Comparison of ENCODE assay signal across 8 cellular contexts in genomic region chr11:61871158-61871597, GRCh38. TPM values are rescaled to one million over a fixed set of nuclear protein-coding genes. Genes with fewer than 3 reads are reported as not detected.
A peak's percentile ranks its signal among the peaks of the same experiment; 100 is the strongest.
DNase-seq lines count a peak whose midpoint lies in the region; ATAC-seq and TF ChIP-seq lines count a peak whose summit lies in the region.

No MANE protein-coding gene starts in this region.

- H3K36me3 ChIP-seq in RWPE2 (ENCODE audit: low read depth) (peaks cover 8% of the 10 kb centered on the region; the same call in 1 of the 2 replicates), gastroesophageal sphincter (peaks cover 0 to 40% of the 10 kb centered on the region in 2 donors), suprapubic skin (no peaks in the 10 kb centered on the region)

- H3K4me3 ChIP-seq in LNCaP clone FGC (ENCODE audit: low read depth, low read length) = no peak overlapping the region
- no peak overlapping the region for H3K4me3 ChIP-seq in RWPE2 (ENCODE audit: severe bottlenecking)
- no peak overlapping the region for H3K4me3 ChIP-seq in gastroesophageal sphincter
- H3K4me3 ChIP-seq in suprapubic skin = peak overlapping the region; percentile 18

- TF ChIP-seq POLR2A in gastroesophageal sphincter (IDR thresholded peaks at IDR 0.05) (no peak), suprapubic skin (IDR thresholded peaks at IDR 0.05) (no peak)

- H3K4me1 ChIP-seq in RWPE2 (ENCODE audit: insufficient read depth, poor library complexity, severe bottlenecking) (no peaks in the 10 kb centered on the region), gastroesophageal sphincter (peaks cover 0 to 19% (median 3%) of the 10 kb centered on the region in 3 donors), suprapubic skin (peaks cover 26% of the 10 kb centered on the region)

- H3K27me3 ChIP-seq in RWPE2 (ENCODE audit: insufficient read depth, poor library complexity, severe bottlenecking) (no peaks in the 10 kb centered on the region), gastroesophageal sphincter (no peaks in the 10 kb centered on the region), suprapubic skin (peaks cover 5% of the 10 kb centered on the region)

- H3K9me3 ChIP-seq in RWPE2 (ENCODE audit: severe bottlenecking) (no peaks in the 10 kb centered on the region), gastroesophageal sphincter (no peaks in the 10 kb centered on the region), suprapubic skin (no peaks in the 10 kb centered on the region)

- DNase-seq in COLO668 (lab: John Stamatoyannopoulos, UW; ENCODE audit: unreplicated experiment) (peak; percentile 61), LNCaP clone FGC (ENCODE audit: low read depth) (no peak), RWPE2 (ENCODE audit: low spot score) (no peak), occipital lobe (lab: John Stamatoyannopoulos, UW) (peak; percentile 51), suprapubic skin (ENCODE audit: low spot score in 2 of 2) (peak in 1 of 2 donors; percentile 87)
- peak; percentile 82 for DNase-seq in activated effector memory CD4-positive, alpha-beta T cell treated with anti-CD3 and anti-CD28 coated beads, Interleukin-2, amount 50 U/mL, for 16 hours

- ATAC-seq in GM21447 (IDR thresholded peaks at IDR 0.05; ENCODE audit: unreplicated experiment) (peak; percentile 79), RWPE2 (ENCODE audit: low read depth) (peak; percentile 80), gastroesophageal sphincter (peak; percentile 91)

- no peak overlapping the region for H3K27ac ChIP-seq in RWPE2 (ENCODE audit: poor library complexity, severe bottlenecking)
- peak overlapping the region in 2 of 4 donors; percentile 30 to 48 for H3K27ac ChIP-seq in gastroesophageal sphincter
- H3K27ac ChIP-seq in suprapubic skin = peak overlapping the region; percentile 65

- WGBS in gastroesophageal sphincter (ENCODE audit: low coverage in 1 of 2), 2 donors = 0% methylated on average over 1 to 2 of the region's 24 CpGs
- WGBS in suprapubic skin = 2% methylated on average over 8 of the region's 24 CpGs

- peak; percentile 81 for TF ChIP-seq CTCF in LNCaP clone FGC (IDR thresholded peaks at IDR 0.05; ENCODE audit: control insufficient read depth, extremely low read depth, insufficient read depth)
- peak; percentile 94 for TF ChIP-seq CTCF in RWPE2 (IDR thresholded peaks at IDR 0.05; ENCODE audit: poor library complexity, severe bottlenecking)
- TF ChIP-seq CTCF in gastroesophageal sphincter (IDR thresholded peaks at IDR 0.05) = peak in 3 of 4 experiments; percentile 92 to 96 (median 95)
- TF ChIP-seq CTCF in suprapubic skin (IDR thresholded peaks at IDR 0.05) = peak; percentile 76 to 94

- no peak for TF ChIP-seq EP300 in gastroesophageal sphincter (IDR thresholded peaks at IDR 0.05)
- no peak for TF ChIP-seq EP300 in suprapubic skin (IDR thresholded peaks at IDR 0.05)

RNA-seq across cellular contexts. Expression of gene FADS3, which starts 20.2 kb away (rescaled TPM):
- total RNA-seq in gastroesophageal sphincter = 10 to 100 TPM; 41.6 to 81.6 (median 60.5) TPM
- 34.0 TPM for total RNA-seq in occipital lobe
- 10 to 100 TPM; 12.7 to 24.7 (median 17.9) TPM for total RNA-seq in suprapubic skin

RNA-seq across cellular contexts. Expression of gene FADS2, which starts 43.1 kb away (rescaled TPM):
- total RNA-seq in gastroesophageal sphincter (10 to 100 TPM; 17.6 to 40.0 (median 33.4) TPM), occipital lobe (109 TPM), suprapubic skin (100 to 1,000 TPM; 130 to 455 (median 327) TPM)

RNA-seq across cellular contexts. Expression of gene RAB3IL1, which starts 46.2 kb away (rescaled TPM):
- 10 to 100 TPM; 11.5 to 22.1 (median 14.7) TPM for total RNA-seq in gastroesophageal sphincter
- 2.3 TPM for total RNA-seq in occipital lobe
- total RNA-seq in suprapubic skin = 1 to 10 TPM; 2.6 to 8.9 (median 5.4) TPM

RNA-seq across cellular contexts. Expression of gene FADS1, which starts 54.4 kb away (rescaled TPM):
- total RNA-seq in gastroesophageal sphincter (10 to 100 TPM; 20.8 to 37.4 (median 32.0) TPM), occipital lobe (85.0 TPM), suprapubic skin (10 to 100 TPM; 16.4 to 69.6 (median 46.6) TPM)

Comparison
In these comparisons a context has a peak if more than half of its experiments do, and no peak if none do; other contexts are left out.
1. DNase-seq: peak in COLO668 (single experiment), activated effector memory CD4-positive, alpha-beta T cell treated with anti-CD3 and anti-CD28 coated beads, Interleukin-2, amount 50 U/mL, for 16 hours (single experiment) and occipital lobe (single experiment); none in LNCaP clone FGC (single experiment) and RWPE2 (single experiment).
2. Peak in every context shown above with its lines, with median percentiles within 50 percentile points of each other: ATAC-seq and CTCF ChIP-seq.